ENCODE assay signal across 27 cellular contexts in genomic region chr15:42314818-42315217, GRCh38.
"Had no signal": no experiment of that assay in that cellular context is flagged by ENCODE, and none has a peak within 500 bp of the region (broad histone marks: within the 10 kb centered on the region; RNA-seq: fewer than 3 reads in every experiment).

No MANE protein-coding gene starts in this region.

- H3K36me3 ChIP-seq: brain microvascular endothelial cell, WERI-Rb-1 had no signal

- DNase-seq: activated B cell treated with CpG ODN at 0.5 μM for 24 hours; activated CD4-positive, alpha-beta T cell treated with anti-CD3 and anti-CD28 coated beads for 48 hours; activated CD4-positive, alpha-beta T cell treated with anti-CD3 and anti-CD28 coated beads, Interleukin-2, amount 50 U/mL, for 1 hour; activated CD4-positive, alpha-beta T cell treated with anti-CD3 and anti-CD28 coated beads, Interleukin-2, amount 50 U/mL, for 48 hours; activated CD8-positive, alpha-beta memory T cell treated with anti-CD3 and anti-CD28 coated beads for 24 hours; activated CD8-positive, alpha-beta T cell treated with anti-CD3 and anti-CD28 coated beads for 36 hours; activated effector memory CD4-positive, alpha-beta T cell treated with Interleukin-2 at 50 U/mL for 16 hours; activated gamma-delta T cell treated with Interleukin-2 at 50 U/mL for 16 hours; activated naive CD4-positive, alpha-beta T cell treated with anti-CD3 and anti-CD28 coated beads, Interleukin-2, amount 50 U/mL, for 16 hours; activated naive CD4-positive, alpha-beta T cell treated with Interleukin-2 at 50 U/mL for 16 hours; activated T-cell treated with anti-CD3 and anti-CD28 coated beads, Interleukin-2, amount 50 U/mL, for 4 hours; amniotic stem cell; anterior cingulate cortex; brain microvascular endothelial cell; dorsolateral prefrontal cortex; effector memory CD4-positive, alpha-beta T cell; endodermal cell; foreskin fibroblast; T-helper 1 cell; T-helper 17 cell; T1000; WERI-Rb-1 had no signal

- FAIRE-seq: bronchial epithelial cell, frontal cortex had no signal

- H3K27ac ChIP-seq: brain microvascular endothelial cell, coronary artery, dorsolateral prefrontal cortex, WERI-Rb-1 had no signal

- ATAC-seq: activated T-helper 17 cell treated with anti-CD3 and anti-CD28 coated beads, Interleukin-2, amount 50 U/mL, for 72 hours; esophagus mucosa; T-helper 17 cell had no signal

- H3K27me3 ChIP-seq: brain microvascular endothelial cell, dorsolateral prefrontal cortex had no signal

- H3K4me3 ChIP-seq: coronary artery, dorsolateral prefrontal cortex had no signal
